In the genomic region with DNA sequence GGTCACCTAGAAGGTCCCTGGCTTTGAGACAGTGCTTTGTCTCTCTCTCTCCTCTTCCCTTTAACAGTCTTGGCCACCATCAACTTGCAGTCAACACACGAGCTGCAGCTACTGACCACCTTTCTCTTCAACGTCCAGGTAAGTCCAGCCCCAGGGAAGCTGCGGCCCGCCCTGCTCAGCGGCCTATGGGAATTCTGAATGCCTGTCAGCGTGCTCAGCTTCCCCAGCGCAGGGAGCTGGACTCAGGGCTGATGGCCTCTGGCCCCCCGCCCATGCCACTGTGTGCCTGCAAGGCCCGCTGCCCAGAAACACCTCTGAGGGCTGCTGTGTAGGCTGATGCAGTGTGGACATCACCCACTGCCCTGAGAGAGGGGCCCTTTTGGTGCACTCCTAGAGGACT, we compare ENCODE assay signal across 16 cellular contexts. TPM values are rescaled to one million over a fixed set of nuclear protein-coding genes. Genes with fewer than 3 reads are reported as not detected.
DNase-seq lines count a peak whose midpoint lies in the region; ATAC-seq and TF ChIP-seq lines count a peak whose summit lies in the region.
"Had no signal": no experiment of that assay in that cellular context is flagged by ENCODE, and none has a peak within 500 bp of the region (broad histone marks: within the 10 kb centered on the region; RNA-seq: fewer than 3 reads in every experiment).

No MANE protein-coding gene starts in this region.

- H3K79me2 ChIP-seq in osteoblast (ENCODE audit: insufficient read depth, low read length) = no peaks in the 10 kb centered on the region

- no peak for TF ChIP-seq CTCF in VCaP (conservative IDR thresholded peaks at IDR 0.05)
- TF ChIP-seq CTCF in left lung (IDR thresholded peaks at IDR 0.05) = no peak
- no peak for TF ChIP-seq CTCF in osteoblast (IDR thresholded peaks at IDR 0.05; ENCODE audit: extremely low read depth, low read depth, low read length)
- no peak for TF ChIP-seq CTCF in upper lobe of right lung (IDR thresholded peaks at IDR 0.05)

- no peaks in the 10 kb centered on the region for H4K20me1 ChIP-seq in osteoblast (ENCODE audit: insufficient read depth, low read length)

- H3K4me3 ChIP-seq in left lung (no peak overlapping the region), osteoblast (ENCODE audit: insufficient read depth, low read length) (no peak overlapping the region), upper lobe of right lung (no peak overlapping the region)
- H3K4me3 ChIP-seq: A549, GM12878, GM23248 had no signal

- H3K27ac ChIP-seq in VCaP = peak overlapping the region; percentile 83
- H3K27ac ChIP-seq in left lung = no peak overlapping the region
- H3K27ac ChIP-seq in osteoblast (ENCODE audit: low read depth, low read length) = no peak overlapping the region
- no peak overlapping the region for H3K27ac ChIP-seq in upper lobe of right lung
- H3K27ac ChIP-seq: A549, GM23248 had no signal

- DNase-seq in left lung = peak; percentile 16 to 49
- DNase-seq in osteoblast (ENCODE audit: insufficient read length, low spot score, missing footprints) = peak; percentile 52
- peak; percentile 41 for DNase-seq in upper lobe of right lung
- DNase-seq in cerebellum (ENCODE audit: low spot score) = no peak
- no peak for DNase-seq in AG20443 (ENCODE audit: low spot score)
- DNase-seq in activated T-cell treated with anti-CD3 and anti-CD28 coated beads, Interleukin-2, amount 50 U/mL, for 1 hour = no peak
- DNase-seq: AML-193; C1 segment of cervical spinal cord; Calu3; CD4-positive, alpha-beta T cell; GM23248 had no signal

- H3K4me1 ChIP-seq in left lung (no peaks in the 10 kb centered on the region), osteoblast (ENCODE audit: insufficient read depth, low read length) (no peaks in the 10 kb centered on the region), upper lobe of right lung (no peaks in the 10 kb centered on the region)
- H3K4me1 ChIP-seq: A549 had no signal

- ATAC-seq in left lung (no peak), upper lobe of right lung (no peak)
- ATAC-seq: A549, GM12878, HCT116 had no signal

- peaks cover 0 to 31% of the 10 kb centered on the region in 2 donors for H3K27me3 ChIP-seq in left lung
- H3K27me3 ChIP-seq in osteoblast (ENCODE audit: insufficient read depth, low read length) = no peaks in the 10 kb centered on the region
- no peaks in the 10 kb centered on the region for H3K27me3 ChIP-seq in upper lobe of right lung

- H2AFZ ChIP-seq in osteoblast (ENCODE audit: low read length) = no peak overlapping the region
- H2AFZ ChIP-seq: GM23248 had no signal

- H3K9me3 ChIP-seq in left lung = no peaks in the 10 kb centered on the region
- no peaks in the 10 kb centered on the region for H3K9me3 ChIP-seq in osteoblast (ENCODE audit: low read depth, low read length)
- no peaks in the 10 kb centered on the region for H3K9me3 ChIP-seq in upper lobe of right lung
- H3K9me3 ChIP-seq: A549 had no signal

- H3K4me2 ChIP-seq in osteoblast (ENCODE audit: insufficient read depth, low read length) = no peak overlapping the region
- H3K4me2 ChIP-seq: A549 had no signal

- intact Hi-C loops in left lung (cut with DNase I) (no loop called here), upper lobe of right lung (cut with DNase I) (no loop called here)

- H3K36me3 ChIP-seq in left lung (no peaks in the 10 kb centered on the region), osteoblast (ENCODE audit: insufficient read depth, low read length) (no peaks in the 10 kb centered on the region), upper lobe of right lung (no peaks in the 10 kb centered on the region)

RNA-seq across cellular contexts. Expression of a gene that starts 32.5 kb away (rescaled TPM):
- total RNA-seq in left lung = 10 to 100 TPM; 10.3 to 11.9 TPM
- total RNA-seq in osteoblast = 0.29 and 0.36 TPM in 2 replicates
- total RNA-seq in upper lobe of right lung = 4.9 TPM
- total RNA-seq in cerebellum = 2.8 TPM
- total RNA-seq: GM23248 had no signal

RNA-seq across cellular contexts. Expression of a gene that starts 47.8 kb away (rescaled TPM):
- under 1 TPM; 0.32 to 0.58 TPM for total RNA-seq in left lung
- total RNA-seq in osteoblast = not detected in 2 replicates
- total RNA-seq in upper lobe of right lung = 1.2 TPM
- total RNA-seq in cerebellum = 45.7 TPM
- total RNA-seq: G401, GM23248 had no signal

Comparison
In these comparisons a context has a peak if more than half of its experiments do, and no peak if none do; other contexts are left out.
1. DNase-seq: peak in left lung (2 of 2), osteoblast (single experiment) and upper lobe of right lung (single experiment); none in cerebellum (single experiment), AG20443 (single experiment) and activated T-cell treated with anti-CD3 and anti-CD28 coated beads, Interleukin-2, amount 50 U/mL, for 1 hour (single experiment).
2. RNA of a gene that starts 47.8 kb away (total RNA-seq): 45.7 TPM in cerebellum (single experiment); 1.2 TPM in upper lobe of right lung (single experiment), 0.32 to 0.58 TPM in left lung and not detected in osteoblast; every median in the first group is over 10 times any median in the second.